ENCODE assay signal across 8 cellular contexts in genomic region chr18:46281185-46282176, GRCh38.
DNase-seq lines count a peak whose midpoint lies in the region; ATAC-seq, FAIRE-seq and TF ChIP-seq lines count a peak whose summit lies in the region.

No MANE protein-coding gene starts in this region.

- H3K36me3 ChIP-seq in pancreas: no peaks in the 10 kb centered on the region

- intact Hi-C loops in pancreas (cut with DNase I): loop anchor here in 2 of 3 donors (10.0 kb wide), 3 partner anchors 193 to 373 kb away; partner anchors contain the start of gene LOXHD1 (in 1 of the 2)

- H3K27ac ChIP-seq in pancreas: no peak overlapping the region

- WGBS in pancreas, 2 donors: 41 to 43% methylated on average over 15 of the region's 15 CpGs

- no peaks in the 10 kb centered on the region for H3K9me3 ChIP-seq in pancreas

- peak; percentile 59 to 88 (median 76) for TF ChIP-seq CTCF in pancreas (IDR thresholded peaks at IDR 0.05)

- peak; percentile 59 for DNase-seq in DMS79 treated with DMSO at 0.1 percent for 48 hours (lab: John Stamatoyannopoulos, UW)
- DNase-seq in LHCN-M2 (ENCODE audit: low read depth): peak; percentile 68
- peak; percentile 49 to 64 for DNase-seq in SHP77 (lab: John Stamatoyannopoulos, UW)
- DNase-seq in activated effector memory CD4-positive, alpha-beta T cell treated with anti-CD3 and anti-CD28 coated beads, Interleukin-2, amount 50 U/mL, for 16 hours: peak; percentile 80
- peak; percentile 19 to 56 for DNase-seq in frontal cortex (ENCODE audit: low spot score in 2 of 2)
- DNase-seq in pancreas: peak in 4 of 6 donors; percentile 27 to 74 (median 54)
- DNase-seq in ureter (ENCODE audit: low spot score): peak; percentile 75

- no peaks in the 10 kb centered on the region for H3K4me1 ChIP-seq in pancreas

- ATAC-seq in GM21717 (IDR thresholded peaks at IDR 0.05; ENCODE audit: unreplicated experiment) (peak; percentile 69), pancreas (peak; percentile 75 to 96 (median 95))

- H3K27me3 ChIP-seq in pancreas: no peaks in the 10 kb centered on the region

- no peak overlapping the region for H3K4me3 ChIP-seq in pancreas

- peak; percentile 42 for FAIRE-seq in frontal cortex (lab: Jason Lieb, UNC)
- peak; percentile 43 for FAIRE-seq in pancreas (lab: Jason Lieb, UNC)
